In genomic region chr5:180873628-180874520, GRCh38 we compare ENCODE assay signal across 10 cellular contexts. TPM values are rescaled to one million over a fixed set of nuclear protein-coding genes. Genes with fewer than 3 reads are reported as not detected.
DNase-seq lines count a peak whose midpoint lies in the region; ATAC-seq and TF ChIP-seq lines count a peak whose summit lies in the region.
"Had no signal": no experiment of that assay in that cellular context is flagged by ENCODE, and none has a peak within 500 bp of the region (broad histone marks: within the 10 kb centered on the region; RNA-seq: fewer than 3 reads in every experiment).

No MANE protein-coding gene starts in this region.

- no peaks in the 10 kb centered on the region for H3K27me3 ChIP-seq in CD4-positive, CD25-positive, alpha-beta regulatory T cell (ENCODE audit: control insufficient read depth, insufficient read depth, low read length)

- TF ChIP-seq CTCF in HEK293 (tag by site-specific recombination; IDR thresholded peaks at IDR 0.05) = no peak
- TF ChIP-seq CTCF in WTC11 (IDR thresholded peaks at IDR 0.05) = no peak

- peak; percentile 15 to 82 (median 20) for DNase-seq in CD4-positive, CD25-positive, alpha-beta regulatory T cell
- DNase-seq in T-helper 17 cell (peak in 1 of 3 donors; percentile 18), iris pigment epithelial cell (ENCODE audit: low read depth) (peak; percentile 55), WTC11 (ENCODE audit: low spot score) (no peak), HPDE6-E6E7 (ENCODE audit: extremely low spot score) (no peak)
- DNase-seq in activated CD8-positive, alpha-beta memory T cell treated with anti-CD3 and anti-CD28 coated beads, Interleukin-2, amount 50 U/mL, for 48 hours = no peak
- no peak for DNase-seq in activated CD4-positive, alpha-beta T cell treated with anti-CD3 and anti-CD28 coated beads for 4 hours
- DNase-seq: kidney, NCI-H1048 had no signal

- H3K9me3 Mint-ChIP-seq in CD4-positive, CD25-positive, alpha-beta regulatory T cell = peaks cover 0 to 1% (median 0%) of the 10 kb centered on the region in 7 donors
- H3K9me3 Mint-ChIP-seq in WTC11 = no peaks in the 10 kb centered on the region

- peak overlapping the region in 3 of 4 donors; percentile 11 to 19 (median 15) for H3K4me3 Mint-ChIP-seq in CD4-positive, CD25-positive, alpha-beta regulatory T cell
- no peak overlapping the region for H3K4me3 Mint-ChIP-seq in T-helper 17 cell
- H3K4me3 Mint-ChIP-seq in WTC11 = no peak overlapping the region

- H3K4me1 ChIP-seq in CD4-positive, CD25-positive, alpha-beta regulatory T cell (ENCODE audit: control insufficient read depth, insufficient read depth, low read length, poor library complexity, severe bottlenecking) = peaks cover 12% of the 10 kb centered on the region
- H3K4me1 ChIP-seq in HEK293 (ENCODE audit: control insufficient read depth, insufficient read depth, low read length) = no peaks in the 10 kb centered on the region

- no peak overlapping the region for H3K4me3 ChIP-seq in CD4-positive, CD25-positive, alpha-beta regulatory T cell (ENCODE audit: low read depth, low read length)
- H3K4me3 ChIP-seq in HEK293 (ENCODE audit: low read depth, low read length) = no peak overlapping the region

- H3K9me3 ChIP-seq in CD4-positive, CD25-positive, alpha-beta regulatory T cell (ENCODE audit: control insufficient read depth in 2 of 2, low read length in 2 of 2) = no peaks in the 10 kb centered on the region
- H3K9me3 ChIP-seq in HEK293 (ENCODE audit: control insufficient read depth, insufficient read depth, low read depth, low read length) (no peaks in the 10 kb centered on the region), T-helper 17 cell (ENCODE audit: control insufficient read depth, low read length, poor library complexity, severe bottlenecking) (no peaks in the 10 kb centered on the region)

- H3K27ac ChIP-seq in CD4-positive, CD25-positive, alpha-beta regulatory T cell (ENCODE audit: insufficient read depth, low read length, poor library complexity, severe bottlenecking) = peak overlapping the region; percentile 69
- H3K27ac ChIP-seq in HEK293 (ENCODE audit: extremely low read depth, low read depth, low read length) = no peak overlapping the region

- no peaks in the 10 kb centered on the region for H3K36me3 Mint-ChIP-seq in CD4-positive, CD25-positive, alpha-beta regulatory T cell
- H3K36me3 Mint-ChIP-seq in T-helper 17 cell (ENCODE audit: low read depth) (no peaks in the 10 kb centered on the region), WTC11 (no peaks in the 10 kb centered on the region)

- CTCF ChIA-PET in HEK293 (lab: Yijun Ruan, JAX) = interaction anchor here (0.7 to 1.0 kb wide), 2 partner anchors 8 to 13 kb away, joined by 4 to 6 read pairs; partner anchors contain the start of gene ZFP62
- CTCF ChIA-PET in WTC11 (lab: Charles Lee) = no interaction called here

- peak; percentile 84 to 86 for ATAC-seq in CD4-positive, CD25-positive, alpha-beta regulatory T cell (ENCODE audit: low read depth in 2 of 2)
- ATAC-seq in T-helper 17 cell = peak; percentile 90
- no peak for ATAC-seq in WTC11

- POLR2A ChIA-PET in HEK293 (lab: Yijun Ruan, JAX) = no interaction called here
- POLR2A ChIA-PET in WTC11 (lab: Charles Lee) = no interaction called here

- peaks cover 8% of the 10 kb centered on the region for H3K27me3 Mint-ChIP-seq in CD4-positive, CD25-positive, alpha-beta regulatory T cell
- H3K27me3 Mint-ChIP-seq in T-helper 17 cell (peaks cover 8% of the 10 kb centered on the region), WTC11 (ENCODE audit: low read depth) (peaks cover 4% of the 10 kb centered on the region; the same call in 1 of the 2 replicates)

- H3K4me1 Mint-ChIP-seq in CD4-positive, CD25-positive, alpha-beta regulatory T cell = peaks cover 3 to 12% (median 8%) of the 10 kb centered on the region in 4 donors
- peaks cover 2% of the 10 kb centered on the region for H3K4me1 Mint-ChIP-seq in T-helper 17 cell
- peaks cover 15% of the 10 kb centered on the region for H3K4me1 Mint-ChIP-seq in WTC11

- no peaks in the 10 kb centered on the region for H3K36me3 ChIP-seq in CD4-positive, CD25-positive, alpha-beta regulatory T cell (ENCODE audit: control insufficient read depth, insufficient read depth, low read length)
- H3K36me3 ChIP-seq in HEK293 (ENCODE audit: control insufficient read depth in 2 of 2, insufficient read depth in 1 of 2, low read length in 2 of 2) = no peaks in the 10 kb centered on the region

- peak overlapping the region; percentile 68 to 95 (median 91) for H3K27ac Mint-ChIP-seq in CD4-positive, CD25-positive, alpha-beta regulatory T cell
- H3K27ac Mint-ChIP-seq in T-helper 17 cell (peak overlapping the region; percentile 67), WTC11 (no peak overlapping the region)

TF ChIP-seq in HEK293, 187 proteins besides CTCF, POLR2A, EP300 and RAD21:
- TF ChIP-seq ZNF76 (tag by site-specific recombination; IDR thresholded peaks at IDR 0.05; ENCODE audit: borderline replicate concordance, low read depth) (no peak), KLF1 (tag by site-specific recombination; IDR thresholded peaks at IDR 0.05) (peak; percentile 92), SETDB1 (IDR thresholded peaks at IDR 0.05; ENCODE audit: insufficient read length, low read length) (peak; percentile 25)

TF ChIP-seq in WTC11, 78 proteins besides CTCF, POLR2A, EP300 and RAD21:
- TF ChIP-seq, protein P1, sequence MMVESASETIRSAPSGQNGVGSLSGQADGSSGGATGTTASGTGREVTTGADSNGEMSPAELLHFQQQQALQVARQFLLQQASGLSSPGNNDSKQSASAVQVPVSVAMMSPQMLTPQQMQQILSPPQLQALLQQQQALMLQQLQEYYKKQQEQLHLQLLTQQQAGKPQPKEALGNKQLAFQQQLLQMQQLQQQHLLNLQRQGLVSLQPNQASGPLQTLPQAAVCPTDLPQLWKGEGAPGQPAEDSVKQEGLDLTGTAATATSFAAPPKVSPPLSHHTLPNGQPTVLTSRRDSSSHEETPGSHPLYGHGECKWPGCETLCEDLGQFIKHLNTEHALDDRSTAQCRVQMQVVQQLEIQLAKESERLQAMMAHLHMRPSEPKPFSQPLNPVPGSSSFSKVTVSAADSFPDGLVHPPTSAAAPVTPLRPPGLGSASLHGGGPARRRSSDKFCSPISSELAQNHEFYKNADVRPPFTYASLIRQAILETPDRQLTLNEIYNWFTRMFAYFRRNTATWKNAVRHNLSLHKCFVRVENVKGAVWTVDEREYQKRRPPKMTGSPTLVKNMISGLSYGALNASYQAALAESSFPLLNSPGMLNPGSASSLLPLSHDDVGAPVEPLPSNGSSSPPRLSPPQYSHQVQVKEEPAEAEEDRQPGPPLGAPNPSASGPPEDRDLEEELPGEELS (CRISPR knock-in tag; IDR thresholded peaks at IDR 0.05) = no peak
- TF ChIP-seq ATF3 (CRISPR knock-in tag; conservative IDR thresholded peaks at IDR 0.05) (no peak), SMAD3 (CRISPR knock-in tag; IDR thresholded peaks at IDR 0.05; ENCODE audit: borderline replicate concordance) (no peak), ZNF121 (CRISPR knock-in tag; IDR thresholded peaks at IDR 0.05) (no peak), GTF2I (CRISPR knock-in tag; conservative IDR thresholded peaks at IDR 0.05) (no peak)

RNA-seq across cellular contexts. Expression of gene ZFP62, which starts 12.8 kb away (rescaled TPM):
- total RNA-seq in CD4-positive, CD25-positive, alpha-beta regulatory T cell = 21.5 TPM
- polyA plus RNA-seq in CD4-positive, CD25-positive, alpha-beta regulatory T cell = 10 to 100 TPM; 21.4 to 31.2 (median 24.8) TPM
- 10 to 100 TPM; 18.9 to 23.5 TPM for total RNA-seq in T-helper 17 cell
- total RNA-seq in WTC11 (2021) = 35.7 to 41.2 TPM (median 39.5 TPM) in 3 replicates

RNA-seq across cellular contexts. Expression of gene BTNL8, which starts 25.1 kb away (rescaled TPM):
- not detected for total RNA-seq in CD4-positive, CD25-positive, alpha-beta regulatory T cell
- under 1 TPM in 2 of 4 donors, not detected in 2; 0.16 to 0.33 TPM for polyA plus RNA-seq in CD4-positive, CD25-positive, alpha-beta regulatory T cell
- not detected for total RNA-seq in T-helper 17 cell
- total RNA-seq in WTC11 (2021) = 0.48 to 0.96 TPM (median 0.85 TPM) in 3 replicates

Comparison
In these comparisons a context has a peak if more than half of its experiments do, and no peak if none do; other contexts are left out.
1. DNase-seq: peak in CD4-positive, CD25-positive, alpha-beta regulatory T cell (3 of 3) and iris pigment epithelial cell (single experiment); none in WTC11 (single experiment), HPDE6-E6E7 (single experiment), activated CD8-positive, alpha-beta memory T cell treated with anti-CD3 and anti-CD28 coated beads, Interleukin-2, amount 50 U/mL, for 48 hours (single experiment) and activated CD4-positive, alpha-beta T cell treated with anti-CD3 and anti-CD28 coated beads for 4 hours (0 of 2).
2. H3K4me3 Mint-ChIP-seq: peak in CD4-positive, CD25-positive, alpha-beta regulatory T cell (3 of 4); none in T-helper 17 cell (single experiment) and WTC11 (single experiment).